Comparison of ENCODE assay signal across 1 cellular context in the genomic region with DNA sequence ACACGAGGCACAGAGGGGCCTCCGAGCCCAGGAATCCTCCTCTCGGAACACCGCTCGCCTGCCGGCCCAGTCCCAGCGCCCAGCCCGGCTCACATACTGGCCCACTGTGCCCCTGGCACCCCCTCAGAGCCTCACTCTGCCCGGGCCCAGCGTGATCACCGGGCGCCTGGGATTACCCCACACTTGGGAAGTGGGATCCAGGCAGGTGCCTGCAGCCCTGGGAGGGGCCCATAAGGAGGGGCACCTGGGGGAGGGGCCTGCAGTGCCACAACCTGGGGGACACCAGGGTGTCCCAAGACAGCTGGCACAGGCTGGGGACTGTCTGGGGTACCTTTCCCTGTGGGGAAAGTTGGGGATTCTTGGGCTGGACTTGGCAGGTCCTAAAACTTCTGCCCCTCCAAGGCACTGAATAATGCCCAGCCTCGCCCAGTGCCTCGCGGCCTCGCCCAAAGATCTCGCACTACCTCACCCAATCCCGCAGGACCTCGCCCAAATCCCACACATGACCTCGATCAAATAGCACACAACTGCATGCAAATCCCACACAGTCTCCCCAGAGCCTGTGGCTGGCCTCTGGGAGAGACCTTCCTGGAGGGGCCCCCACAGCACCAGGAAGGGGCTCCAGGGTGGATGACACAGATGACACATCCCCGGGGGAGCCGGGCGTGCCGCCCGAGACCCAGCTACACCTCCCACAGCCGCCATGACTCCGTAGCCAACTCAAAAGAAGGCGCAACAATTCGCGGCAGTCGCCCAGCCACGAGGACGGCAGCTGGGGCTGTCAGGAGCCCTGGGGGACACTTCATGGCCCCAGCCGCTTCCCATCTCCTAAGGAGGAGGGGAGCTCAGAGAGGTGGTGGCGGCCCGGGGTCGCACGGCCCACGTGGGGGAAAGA.
TF ChIP-seq lines count a peak whose summit lies in the region.

No MANE protein-coding gene starts in this region.

TF ChIP-seq in GM12878, 131 proteins besides CTCF, POLR2A, EP300 and RAD21:
- TF ChIP-seq CREB1 (IDR thresholded peaks at IDR 0.05; ENCODE audit: low read depth) (no peak), ZNF217 (IDR thresholded peaks at IDR 0.05) (no peak), NFXL1 (IDR thresholded peaks at IDR 0.05; ENCODE audit: borderline replicate concordance) (no peak)
TF ChIP-seq in GM12878: peak in this region for 0.
